Comparison of ENCODE assay signal across 8 cellular contexts in genomic region chr4:93710101-93710846, GRCh38.
DNase-seq lines count a peak whose midpoint lies in the region; ATAC-seq and TF ChIP-seq lines count a peak whose summit lies in the region.

No MANE protein-coding gene starts in this region.

- DNase-seq in Daoy (ENCODE audit: low read depth), result peak; percentile 6
- DNase-seq in Jurkat, Clone E6-1 (ENCODE audit: low read depth, low spot score), result peak; percentile 6
- DNase-seq in hippocampal formation (lab: John Stamatoyannopoulos, UW), result peak; percentile 2 to 30
- no peak for DNase-seq in HUDEP-2 (lab: John Stamatoyannopoulos, UW; ENCODE audit: unreplicated experiment in 76 of 76)
- no peak for DNase-seq in activated effector memory CD4-positive, alpha-beta T cell treated with anti-CD3 and anti-CD28 coated beads, Interleukin-2, amount 50 U/mL, for 16 hours
- DNase-seq in SKM-1 treated with dmso at 0.1 percent for 144 hours (lab: John Stamatoyannopoulos, UW; ENCODE audit: unreplicated experiment), result no peak
- DNase-seq in ovary, result no peak

- no peak for TF ChIP-seq EP300 in ovary (IDR thresholded peaks at IDR 0.05)

- H3K9me3 ChIP-seq in ovary, result no peaks in the 10 kb centered on the region

- H3K4me3 ChIP-seq in Jurkat, Clone E6-1 (ENCODE audit: low read length), result no peak overlapping the region
- no peak overlapping the region for H3K4me3 ChIP-seq in ovary

- no peak for TF ChIP-seq POLR2A in ovary (IDR thresholded peaks at IDR 0.05)

- H3K4me1 ChIP-seq in ovary (ENCODE audit: insufficient read depth), result no peaks in the 10 kb centered on the region

- H3K27ac ChIP-seq in ovary, result no peak overlapping the region

- no peak for TF ChIP-seq CTCF in ovary (IDR thresholded peaks at IDR 0.05)

- intact Hi-C loops in ovary (cut with DNase I), result no loop called here

- no peaks in the 10 kb centered on the region for H3K36me3 ChIP-seq in ovary

- ATAC-seq in GM21529 (IDR thresholded peaks at IDR 0.05; ENCODE audit: unreplicated experiment), result peak; percentile 89

- no peaks in the 10 kb centered on the region for H3K27me3 ChIP-seq in ovary

- WGBS in ovary, 3 donors, result 84 to 87% (median 84%) methylated on average over 6 of the region's 6 CpGs

Comparison
In these comparisons a context has a peak if more than half of its experiments do, and no peak if none do; other contexts are left out.
1. DNase-seq: peak in Daoy (single experiment), Jurkat, Clone E6-1 (single experiment) and hippocampal formation (2 of 2); none in HUDEP-2 (0 of 76), activated effector memory CD4-positive, alpha-beta T cell treated with anti-CD3 and anti-CD28 coated beads, Interleukin-2, amount 50 U/mL, for 16 hours (single experiment), SKM-1 treated with dmso at 0.1 percent for 144 hours (single experiment) and ovary (0 of 5).